Comparison of ENCODE assay signal across 11 cellular contexts in genomic region chr17:50347894-50348291, GRCh38. TPM values are rescaled to one million over a fixed set of nuclear protein-coding genes. Genes with fewer than 3 reads are reported as not detected.
DNase-seq lines count a peak whose midpoint lies in the region; ATAC-seq, FAIRE-seq and TF ChIP-seq lines count a peak whose summit lies in the region.
"Had no signal": no experiment of that assay in that cellular context is flagged by ENCODE, and none has a peak within 500 bp of the region (broad histone marks: within the 10 kb centered on the region; RNA-seq: fewer than 3 reads in every experiment).

No MANE protein-coding gene starts in this region.

- H3K27ac ChIP-seq in CD4-positive, alpha-beta memory T cell (ENCODE audit: low read depth, low read length), result no peak overlapping the region
- H3K27ac ChIP-seq in HUES48 (ENCODE audit: low read depth, low read length) (no peak overlapping the region), K562 (ENCODE audit: extremely low read depth, low read depth, low read length) (no peak overlapping the region)
- H3K27ac ChIP-seq in effector memory CD4-positive, alpha-beta T cell (ENCODE audit: insufficient read depth, low read length, poor library complexity, severe bottlenecking), result no peak overlapping the region
- H3K27ac ChIP-seq: body of pancreas, WERI-Rb-1 had no signal

- no peaks in the 10 kb centered on the region for H3K36me3 ChIP-seq in CD4-positive, alpha-beta memory T cell (ENCODE audit: insufficient read depth, low read length)
- H3K36me3 ChIP-seq in HUES48 (ENCODE audit: control insufficient read depth, insufficient read depth, low read length) (0 out of 2 replicates have a peak, but pooled peaks cover 3% of the 10 kb centered on the region), K562 (ENCODE audit: control insufficient read depth, insufficient read depth, low read length) (no peaks in the 10 kb centered on the region; the same call in 2 of the 3 replicates)
- no peaks in the 10 kb centered on the region for H3K36me3 ChIP-seq in effector memory CD4-positive, alpha-beta T cell (ENCODE audit: control insufficient read depth, insufficient read depth, low read length)

- no peaks in the 10 kb centered on the region for H3K27me3 Mint-ChIP-seq in CD4-positive, alpha-beta memory T cell
- no peaks in the 10 kb centered on the region for H3K27me3 Mint-ChIP-seq in natural killer cell treated with Interleukin-12 subunit alpha and Interleukin-12 subunit beta and Interleukin-15 and Interleukin-18, amount 100 ng/mL, for 72 hours

- no peak overlapping the region for H2AFZ ChIP-seq in K562 (ENCODE audit: low read depth, low read length)

- H3K9me3 ChIP-seq in CD4-positive, alpha-beta memory T cell (ENCODE audit: control insufficient read depth in 1 of 2, low read length in 2 of 2), result no peaks in the 10 kb centered on the region
- H3K9me3 ChIP-seq in HUES48 (ENCODE audit: control insufficient read depth, insufficient read depth, low read length), result no peaks in the 10 kb centered on the region
- H3K9me3 ChIP-seq in K562 (replicated peaks; ENCODE audit: control insufficient read depth, insufficient read depth, low read depth, low read length), result no peaks in the 10 kb centered on the region
- H3K9me3 ChIP-seq in effector memory CD4-positive, alpha-beta T cell (ENCODE audit: control insufficient read depth, low read length), result no peaks in the 10 kb centered on the region
- H3K9me3 ChIP-seq: body of pancreas, lower lobe of right lung had no signal

- ATAC-seq in K562, result no peak
- ATAC-seq in natural killer cell treated with Interleukin-12 subunit alpha and Interleukin-12 subunit beta and Interleukin-15 and Interleukin-18, amount 100 ng/mL, for 72 hours, result no peak
- no peak for ATAC-seq in GM18511 (IDR thresholded peaks at IDR 0.05; ENCODE audit: unreplicated experiment)
- ATAC-seq: body of pancreas, lower lobe of right lung had no signal

- TF ChIP-seq POLR2A in K562 (conservative IDR thresholded peaks at IDR 0.05), result no peak
- no peak for TF ChIP-seq POLR2A in lower leg skin (IDR thresholded peaks at IDR 0.05)

- no peaks in the 10 kb centered on the region; the same call in 1 of the 2 replicates for H4K20me1 ChIP-seq in K562 (replicated peaks; ENCODE audit: control insufficient read depth, insufficient read depth, low read length)

- no peak overlapping the region for H3K4me3 ChIP-seq in CD4-positive, alpha-beta memory T cell (ENCODE audit: low read length in 2 of 2)
- H3K4me3 ChIP-seq in HUES48 (ENCODE audit: low read depth, low read length), result peak overlapping the region; percentile 85
- no peak overlapping the region for H3K4me3 ChIP-seq in K562
- no peak overlapping the region for H3K4me3 ChIP-seq in effector memory CD4-positive, alpha-beta T cell (ENCODE audit: insufficient read depth, low read depth, low read length, poor library complexity, severe bottlenecking)
- no peak overlapping the region for H3K4me3 ChIP-seq in lower leg skin (ENCODE audit: low read depth, poor library complexity, severe bottlenecking)
- H3K4me3 ChIP-seq: body of pancreas had no signal

- peak overlapping the region; percentile 85 to 92 (median 87) for H3K4me3 Mint-ChIP-seq in CD4-positive, alpha-beta memory T cell
- H3K4me3 Mint-ChIP-seq in natural killer cell treated with Interleukin-12 subunit alpha and Interleukin-12 subunit beta and Interleukin-15 and Interleukin-18, amount 100 ng/mL, for 72 hours, result peak overlapping the region; percentile 85

- H3K4me1 ChIP-seq in CD4-positive, alpha-beta memory T cell (ENCODE audit: insufficient read depth, low read length), result peaks cover 31% of the 10 kb centered on the region
- H3K4me1 ChIP-seq in HUES48 (ENCODE audit: control insufficient read depth, insufficient read depth, low read length), result peaks cover 23% of the 10 kb centered on the region
- peaks cover 8 to 29% of the 10 kb centered on the region in 2 experiments; a peak in 4 of 5 replicates for H3K4me1 ChIP-seq in K562 (replicated peaks in 1 of 2; ENCODE audit: control insufficient read depth in 2 of 2, insufficient read depth in 2 of 2, low read length in 2 of 2)
- H3K4me1 ChIP-seq in effector memory CD4-positive, alpha-beta T cell (ENCODE audit: control insufficient read depth, insufficient read depth, low read length, poor library complexity, severe bottlenecking), result peaks cover 20% of the 10 kb centered on the region

- FAIRE-seq in K562 (lab: Jason Lieb, UNC), result no peak

- POLR2A ChIA-PET in CD4-positive, alpha-beta memory T cell (lab: Charles Lee; ENCODE audit: partially characterized antibody), result interaction anchor here (1.2 to 2.9 kb wide), 4 partner anchors 12 to 49 kb away, joined by 3 to 25 read pairs (median 8); partner anchors contain the start of genes EME1, LRRC59 and MRPL27
- POLR2A ChIA-PET in K562 (lab: Yijun Ruan, JAX), result no interaction called here

- CTCF ChIA-PET in CD4-positive, alpha-beta memory T cell (lab: Charles Lee; ENCODE audit: partially characterized antibody), result interaction anchor here (0.5 to 5.6 kb wide), 3 partner anchors 13 to 49 kb away, joined by 3 to 35 read pairs (median 7); partner anchors contain the start of gene LRRC59
- CTCF ChIA-PET in K562 (lab: Yijun Ruan, JAX; ENCODE audit: low intra/inter-chr PET ratio), result no interaction called here

- H3K9ac ChIP-seq in HUES48 (ENCODE audit: low read depth, low read length) (no peak overlapping the region), K562 (ENCODE audit: insufficient read depth in 1 of 2, low read depth in 2 of 2, low read length in 2 of 2) (no peak overlapping the region)

- intact Hi-C loops in CD4-positive, alpha-beta memory T cell (cut with micrococcal nuclease), result loop anchor here (5.0 kb wide), 1 partner anchor 251 kb away; the partner anchor contains the start of gene PDK2
- intact Hi-C loops in K562 (cut with micrococcal nuclease) (no loop called here), lower leg skin (cut with DNase I; ENCODE audit: low total_unique reads) (no loop called here)

- no peak for TF ChIP-seq RAD21 in K562 (CRISPR knock-in tag; conservative IDR thresholded peaks at IDR 0.05 in 1 of 2, IDR thresholded peaks at IDR 0.05 in 1 of 2)

- TF ChIP-seq CTCF in K562 (IDR thresholded peaks at IDR 0.05 in 2 of 3, conservative IDR thresholded peaks at IDR 0.05 in 1 of 3; ENCODE audit: insufficient read depth in 2 of 3, low read depth in 1 of 3, low read length in 3 of 3) (no peak), lower leg skin (IDR thresholded peaks at IDR 0.05) (no peak)

- no peak overlapping the region for H3K4me2 ChIP-seq in K562 (ENCODE audit: insufficient read depth, low read length)

- peaks cover 27 to 67% (median 37%) of the 10 kb centered on the region in 4 donors for H3K4me1 Mint-ChIP-seq in CD4-positive, alpha-beta memory T cell
- peaks cover 9 to 36% of the 10 kb centered on the region in 2 donors for H3K4me1 Mint-ChIP-seq in natural killer cell treated with Interleukin-12 subunit alpha and Interleukin-12 subunit beta and Interleukin-15 and Interleukin-18, amount 100 ng/mL, for 72 hours (ENCODE audit: low read depth in 2 of 2)

- no peaks in the 10 kb centered on the region for H3K27me3 ChIP-seq in CD4-positive, alpha-beta memory T cell (ENCODE audit: insufficient read depth, low read length)
- H3K27me3 ChIP-seq in HUES48 (ENCODE audit: control insufficient read depth, insufficient read depth, low read length), result peaks cover 12% of the 10 kb centered on the region
- H3K27me3 ChIP-seq in K562 (ENCODE audit: control insufficient read depth in 2 of 2, insufficient read depth in 2 of 2, low read length in 2 of 2), result no peaks in the 10 kb centered on the region; a peak in 1 of 5 replicates
- no peaks in the 10 kb centered on the region for H3K27me3 ChIP-seq in effector memory CD4-positive, alpha-beta T cell (replicated peaks; ENCODE audit: control insufficient read depth, insufficient read depth, low read length, poor library complexity, severe bottlenecking)
- H3K27me3 ChIP-seq: body of pancreas had no signal

- no TSS peak for BruUV-seq in K562 (replicated peaks; lab: Mats Ljungman, UMichigan)

- H3K9me1 ChIP-seq in K562 (ENCODE audit: control insufficient read depth, insufficient read depth, low read length), result peaks cover 3% of the 10 kb centered on the region

- 60% methylated on average over 3 of the region's 3 CpGs for WGBS in K562 (ENCODE audit: insufficient coverage, low coverage, missing lambda C conversion rate)
- 59 to 69% methylated on average over 3 of the region's 3 CpGs for WGBS in lower leg skin, 2 donors

- in situ Hi-C loops in K562 (cut with MboI), result no loop called here

- no peak for TF ChIP-seq EP300 in K562 (IDR thresholded peaks at IDR 0.05; ENCODE audit: low read length)

- DNase-seq in CD4-positive, alpha-beta memory T cell, result no peak
- DNase-seq in K562 (ENCODE audit: extremely low read depth in 1 of 4, low spot score in 3 of 4) (no peak), lower leg skin (ENCODE audit: low spot score in 2 of 2) (no peak)
- DNase-seq in natural killer cell treated with Interleukin-12 subunit alpha and Interleukin-12 subunit beta and Interleukin-15 and Interleukin-18, amount 100 ng/mL, for 72 hours (ENCODE audit: low spot score), result no peak
- DNase-seq in effector memory CD4-positive, alpha-beta T cell, result no peak
- DNase-seq: body of pancreas; lower lobe of right lung; stimulated activated naive CD4-positive, alpha-beta T cell; WERI-Rb-1 had no signal

- H3K36me3 Mint-ChIP-seq in CD4-positive, alpha-beta memory T cell, result peaks cover 5 to 18% of the 10 kb centered on the region in 2 donors
- no peaks in the 10 kb centered on the region for H3K36me3 Mint-ChIP-seq in natural killer cell treated with Interleukin-12 subunit alpha and Interleukin-12 subunit beta and Interleukin-15 and Interleukin-18, amount 100 ng/mL, for 72 hours

- H3K79me2 ChIP-seq in K562 (ENCODE audit: control insufficient read depth, insufficient read depth, low read length), result peaks cover 18% of the 10 kb centered on the region

- peak overlapping the region; percentile 54 to 89 (median 71) for H3K27ac Mint-ChIP-seq in CD4-positive, alpha-beta memory T cell
- peak overlapping the region in 1 of 2 donors; percentile 22 for H3K27ac Mint-ChIP-seq in natural killer cell treated with Interleukin-12 subunit alpha and Interleukin-12 subunit beta and Interleukin-15 and Interleukin-18, amount 100 ng/mL, for 72 hours

- no peaks in the 10 kb centered on the region for H3K9me3 Mint-ChIP-seq in CD4-positive, alpha-beta memory T cell
- no peaks in the 10 kb centered on the region for H3K9me3 Mint-ChIP-seq in natural killer cell treated with Interleukin-12 subunit alpha and Interleukin-12 subunit beta and Interleukin-15 and Interleukin-18, amount 100 ng/mL, for 72 hours

RNA-seq across cellular contexts. Expression of gene XYLT2, which starts 2.0 kb away (rescaled TPM):
- 10 to 100 TPM; 37.6 to 41.1 TPM for total RNA-seq in CD4-positive, alpha-beta memory T cell
- polyA plus RNA-seq in CD4-positive, alpha-beta memory T cell, result 10 to 100 TPM in 1 of 2 donors, 1 to 10 TPM in 1; 7.7 to 20.8 TPM
- total RNA-seq in K562 (2011; cell fraction: chromatin; rRNA removed; ENCODE audit: low replicate concordance), result 16.9 and 49.3 TPM in 2 replicates
- total RNA-seq in K562 (2011; cell fraction: nucleolus; rRNA removed), result 28.8 and 34.7 TPM in 2 replicates
- 27.6 and 29.6 TPM in 2 replicates for total RNA-seq in K562 (2011; cell fraction: nucleoplasm; rRNA removed)
- 9.1 and 14.0 TPM in 2 replicates for total RNA-seq in K562 (2014; rRNA removed)
- 2.0 and 2.4 TPM in 2 replicates for total RNA-seq in K562 (2014; rRNA removed; fragmentation: Illumina TruSeq; extraction: Trizol)
- total RNA-seq in K562 (2015; rRNA removed; fragmentation: Illumina TruSeq; extraction: Trizol), result 4.5 and 10.6 TPM in 2 replicates
- total RNA-seq in K562 (2021), result 8.9 and 9.5 TPM in 2 replicates
- polyA plus RNA-seq in K562 (2011; rRNA removed), result 3.8 and 8.4 TPM in 2 replicates
- 7.0 and 11.0 TPM in 2 replicates for polyA plus RNA-seq in K562 (2011; cell fraction: cytosol; rRNA removed)
- polyA plus RNA-seq in K562 (2011; cell fraction: nucleus; rRNA removed), result 19.7 and 30.0 TPM in 2 replicates
- 6.2 and 10.6 TPM in 2 replicates for polyA plus RNA-seq in K562 (2012)
- polyA plus RNA-seq in K562 (2014; fragmentation: Illumina TruSeq; extraction: Trizol), result 4.3 and 6.5 TPM in 2 replicates
- 1 to 10 TPM in 1 of 2 experiments, under 1 TPM in 1; 0.63 to 1.0 TPM for polyA plus RNA-seq in K562 (2014; fragmentation: Nextera tagmentation; extraction: Ambion mirVana)
- 7.3 and 8.0 TPM in 2 replicates for polyA plus RNA-seq in K562 (2014; rRNA removed)
- polyA minus RNA-seq in K562 (2011; rRNA and poly(A)+ RNA removed), result 6.2 and 7.9 TPM in 2 replicates
- 8.8 and 29.4 TPM in 2 replicates for polyA minus RNA-seq in K562 (2011; cell fraction: cytosol; rRNA and poly(A)+ RNA removed)
- polyA minus RNA-seq in K562 (2011; cell fraction: nucleus; rRNA and poly(A)+ RNA removed), result 9.4 and 10.1 TPM in 2 replicates
- total RNA-seq in natural killer cell treated with Interleukin-12 subunit alpha and Interleukin-12 subunit beta and Interleukin-15 and Interleukin-18, amount 100 ng/mL, for 72 hours, result 10 to 100 TPM; 19.6 to 27.1 TPM
- total RNA-seq in lower leg skin, result 10 to 100 TPM; 23.5 to 41.3 (median 34.6) TPM

RNA-seq across cellular contexts. Expression of gene MRPL27, which starts 25.1 kb away (rescaled TPM):
- total RNA-seq in CD4-positive, alpha-beta memory T cell, result 10 to 100 TPM; 30.0 to 32.9 TPM
- 10 to 100 TPM; 38.4 to 55.8 TPM for polyA plus RNA-seq in CD4-positive, alpha-beta memory T cell
- 59.4 and 90.8 TPM in 2 replicates for total RNA-seq in K562 (2011; cell fraction: chromatin; rRNA removed; ENCODE audit: low replicate concordance)
- 82.5 and 90.0 TPM in 2 replicates for total RNA-seq in K562 (2011; cell fraction: nucleolus; rRNA removed)
- 74.9 and 93.1 TPM in 2 replicates for total RNA-seq in K562 (2011; cell fraction: nucleoplasm; rRNA removed)
- total RNA-seq in K562 (2014; rRNA removed) (99.4 and 102 TPM in 2 replicates), K562 (2014; rRNA removed; fragmentation: Illumina TruSeq; extraction: Trizol) (122 and 142 TPM in 2 replicates), K562 (2015; rRNA removed; fragmentation: Illumina TruSeq; extraction: Trizol) (123 and 127 TPM in 2 replicates), K562 (2021) (96.3 and 98.2 TPM in 2 replicates), lower leg skin (10 to 100 TPM; 52.1 to 56.0 (median 53.3) TPM)
- polyA plus RNA-seq in K562 (2011; rRNA removed) (127 and 146 TPM in 2 replicates), K562 (2014; fragmentation: Illumina TruSeq; extraction: Trizol) (103 and 105 TPM in 2 replicates), K562 (2014; fragmentation: Nextera tagmentation; extraction: Ambion mirVana) (100 to 1,000 TPM; 388 to 401 TPM), K562 (2014; rRNA removed) (138 and 143 TPM in 2 replicates)
- 138 and 159 TPM in 2 replicates for polyA plus RNA-seq in K562 (2011; cell fraction: cytosol; rRNA removed)
- 67.4 and 86.4 TPM in 2 replicates for polyA plus RNA-seq in K562 (2011; cell fraction: nucleus; rRNA removed)
- 72.3 and 119 TPM in 2 replicates for polyA plus RNA-seq in K562 (2012)
- 80.5 and 86.3 TPM in 2 replicates for polyA minus RNA-seq in K562 (2011; rRNA and poly(A)+ RNA removed)
- polyA minus RNA-seq in K562 (2011; cell fraction: cytosol; rRNA and poly(A)+ RNA removed), result 18.6 and 40.0 TPM in 2 replicates
- 31.5 and 50.3 TPM in 2 replicates for polyA minus RNA-seq in K562 (2011; cell fraction: nucleus; rRNA and poly(A)+ RNA removed)
- total RNA-seq in natural killer cell treated with Interleukin-12 subunit alpha and Interleukin-12 subunit beta and Interleukin-15 and Interleukin-18, amount 100 ng/mL, for 72 hours, result 10 to 100 TPM; 62.7 to 77.7 TPM

RNA-seq across cellular contexts. Expression of gene EME1, which starts 25.1 kb away (rescaled TPM):
- total RNA-seq in CD4-positive, alpha-beta memory T cell, result under 1 TPM; 0.41 to 0.89 TPM
- polyA plus RNA-seq in CD4-positive, alpha-beta memory T cell, result under 1 TPM in 1 of 2 donors, not detected in 1; 0.13 TPM
- 119 and 126 TPM in 2 replicates for total RNA-seq in K562 (2011; cell fraction: chromatin; rRNA removed; ENCODE audit: low replicate concordance)
- total RNA-seq in K562 (2011; cell fraction: nucleolus; rRNA removed), result 73.0 and 74.5 TPM in 2 replicates
- total RNA-seq in K562 (2011; cell fraction: nucleoplasm; rRNA removed), result 64.3 and 82.1 TPM in 2 replicates
- 18.8 and 28.0 TPM in 2 replicates for total RNA-seq in K562 (2014; rRNA removed)
- 17.6 and 21.4 TPM in 2 replicates for total RNA-seq in K562 (2014; rRNA removed; fragmentation: Illumina TruSeq; extraction: Trizol)
- 16.6 and 17.6 TPM in 2 replicates for total RNA-seq in K562 (2015; rRNA removed; fragmentation: Illumina TruSeq; extraction: Trizol)
- 16.8 and 20.1 TPM in 2 replicates for total RNA-seq in K562 (2021)
- polyA plus RNA-seq in K562 (2011; rRNA removed), result 44.1 and 61.3 TPM in 2 replicates
- polyA plus RNA-seq in K562 (2011; cell fraction: cytosol; rRNA removed), result 15.3 and 28.4 TPM in 2 replicates
- polyA plus RNA-seq in K562 (2011; cell fraction: nucleus; rRNA removed), result 254 and 409 TPM in 2 replicates
- polyA plus RNA-seq in K562 (2012), result 42.1 and 48.1 TPM in 2 replicates
- polyA plus RNA-seq in K562 (2014; fragmentation: Illumina TruSeq; extraction: Trizol), result 20.9 and 24.0 TPM in 2 replicates
- polyA plus RNA-seq in K562 (2014; fragmentation: Nextera tagmentation; extraction: Ambion mirVana), result 10 to 100 TPM; 14.6 to 27.4 TPM
- polyA plus RNA-seq in K562 (2014; rRNA removed), result 28.7 TPM in 2 replicates
- polyA minus RNA-seq in K562 (2011; rRNA and poly(A)+ RNA removed), result 24.1 and 34.7 TPM in 2 replicates
- polyA minus RNA-seq in K562 (2011; cell fraction: cytosol; rRNA and poly(A)+ RNA removed), result 7.2 and 9.6 TPM in 2 replicates
- 28.1 and 57.5 TPM in 2 replicates for polyA minus RNA-seq in K562 (2011; cell fraction: nucleus; rRNA and poly(A)+ RNA removed)
- 10 to 100 TPM; 15.8 to 40.2 TPM for total RNA-seq in natural killer cell treated with Interleukin-12 subunit alpha and Interleukin-12 subunit beta and Interleukin-15 and Interleukin-18, amount 100 ng/mL, for 72 hours
- total RNA-seq in lower leg skin, result 1 to 10 TPM in 1 of 4 donors, under 1 TPM in 3; 0.27 to 1.3 (median 0.38) TPM
- total RNA-seq: body of pancreas had no signal

RNA-seq across cellular contexts. Expression of gene LRRC59, which starts 49.4 kb away (rescaled TPM):
- total RNA-seq in CD4-positive, alpha-beta memory T cell, result 10 to 100 TPM; 30.3 to 30.7 TPM
- 10 to 100 TPM; 17.8 to 23.9 TPM for polyA plus RNA-seq in CD4-positive, alpha-beta memory T cell
- total RNA-seq in K562 (2011; cell fraction: chromatin; rRNA removed; ENCODE audit: low replicate concordance), result 69.1 and 116 TPM in 2 replicates
- total RNA-seq in K562 (2011; cell fraction: nucleolus; rRNA removed), result 92.4 and 122 TPM in 2 replicates
- total RNA-seq in K562 (2011; cell fraction: nucleoplasm; rRNA removed), result 127 and 192 TPM in 2 replicates
- 187 and 221 TPM in 2 replicates for total RNA-seq in K562 (2014; rRNA removed)
- 154 and 156 TPM in 2 replicates for total RNA-seq in K562 (2014; rRNA removed; fragmentation: Illumina TruSeq; extraction: Trizol)
- total RNA-seq in K562 (2015; rRNA removed; fragmentation: Illumina TruSeq; extraction: Trizol), result 187 TPM in 2 replicates
- total RNA-seq in K562 (2021), result 223 and 244 TPM in 2 replicates
- polyA plus RNA-seq in K562 (2011; rRNA removed), result 119 and 158 TPM in 2 replicates
- 85.0 and 92.7 TPM in 2 replicates for polyA plus RNA-seq in K562 (2011; cell fraction: cytosol; rRNA removed)
- polyA plus RNA-seq in K562 (2011; cell fraction: nucleus; rRNA removed), result 52.0 and 69.3 TPM in 2 replicates
- polyA plus RNA-seq in K562 (2012), result 201 and 212 TPM in 2 replicates
- polyA plus RNA-seq in K562 (2014; fragmentation: Illumina TruSeq; extraction: Trizol), result 206 and 214 TPM in 2 replicates
- 10 to 100 TPM; 27.8 to 38.7 TPM for polyA plus RNA-seq in K562 (2014; fragmentation: Nextera tagmentation; extraction: Ambion mirVana)
- polyA plus RNA-seq in K562 (2014; rRNA removed), result 118 and 134 TPM in 2 replicates
- 198 and 249 TPM in 2 replicates for polyA minus RNA-seq in K562 (2011; rRNA and poly(A)+ RNA removed)
- 104 and 126 TPM in 2 replicates for polyA minus RNA-seq in K562 (2011; cell fraction: cytosol; rRNA and poly(A)+ RNA removed)
- 35.8 and 66.0 TPM in 2 replicates for polyA minus RNA-seq in K562 (2011; cell fraction: nucleus; rRNA and poly(A)+ RNA removed)
- total RNA-seq in natural killer cell treated with Interleukin-12 subunit alpha and Interleukin-12 subunit beta and Interleukin-15 and Interleukin-18, amount 100 ng/mL, for 72 hours, result 100 to 1,000 TPM in 1 of 2 donors, 10 to 100 TPM in 1; 90.8 to 138 TPM
- 10 to 100 TPM; 11.6 to 29.3 (median 24.2) TPM for total RNA-seq in lower leg skin

Comparison
In these comparisons a context has a peak if more than half of its experiments do, and no peak if none do; other contexts are left out.
1. RNA of gene EME1, which starts 25.1 kb away (total RNA-seq): 15.8 to 40.2 TPM in natural killer cell treated with Interleukin-12 subunit alpha and Interleukin-12 subunit beta and Interleukin-15 and Interleukin-18, amount 100 ng/mL, for 72 hours and 16.6 to 126 TPM in K562; 0.41 to 0.89 TPM in CD4-positive, alpha-beta memory T cell and 0.27 to 1.3 TPM in lower leg skin; every median in the first group is over 4 times any median in the second.